In the genomic region with DNA sequence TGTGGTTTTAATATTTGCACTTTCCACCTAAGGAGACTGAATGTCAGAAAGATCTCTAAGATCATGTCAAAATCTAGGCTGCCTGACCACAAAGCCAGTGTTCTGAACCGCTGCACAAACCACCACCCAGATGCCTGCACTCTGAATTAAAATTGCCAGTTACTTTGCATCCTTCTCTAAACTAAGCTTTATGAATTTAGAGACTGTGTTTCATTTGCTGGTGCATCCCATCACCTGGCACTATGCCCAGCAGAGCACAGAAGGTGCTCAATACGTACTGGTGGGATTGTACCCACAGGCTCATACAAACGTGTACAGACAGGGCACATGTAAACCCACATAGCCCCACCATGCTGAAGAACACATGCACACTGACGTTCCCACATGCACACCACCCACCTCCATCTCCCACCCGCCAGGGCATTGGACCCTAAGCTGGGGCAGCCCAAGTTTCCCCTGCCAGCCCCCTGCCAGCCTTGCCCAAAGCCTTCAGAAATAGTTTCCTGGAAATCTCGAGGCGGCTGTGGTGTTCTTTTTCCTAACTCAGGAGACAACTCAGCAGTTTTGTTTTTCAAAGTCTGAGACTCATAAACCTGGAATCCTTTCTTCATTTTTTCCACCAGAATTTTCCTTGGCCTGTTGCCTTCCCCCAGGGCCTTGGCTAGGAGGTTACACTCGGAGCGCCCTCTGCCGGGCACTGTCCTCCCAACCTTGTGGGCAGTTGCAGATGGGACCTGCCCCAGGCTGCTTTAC, we compare ENCODE assay signal across 8 cellular contexts. TPM values are rescaled to one million over a fixed set of nuclear protein-coding genes. Genes with fewer than 3 reads are reported as not detected.
DNase-seq lines count a peak whose midpoint lies in the region; ATAC-seq, FAIRE-seq and TF ChIP-seq lines count a peak whose summit lies in the region.

No MANE protein-coding gene starts in this region.

- H3K36me3 ChIP-seq in GM06990 (ENCODE audit: control insufficient read depth, insufficient read depth, low read length) (no peaks in the 10 kb centered on the region), keratinocyte (ENCODE audit: control insufficient read depth in 2 of 2, extremely low read depth in 1 of 2, insufficient read depth in 2 of 2, low read length in 2 of 2) (no peaks in the 10 kb centered on the region)

- peak overlapping the region; percentile 93 for H3K27ac ChIP-seq in keratinocyte (ENCODE audit: control insufficient read depth, insufficient read depth, low read length)

- no peaks in the 10 kb centered on the region for H3K79me2 ChIP-seq in keratinocyte (ENCODE audit: control insufficient read depth, insufficient read depth, low read length)

- peak overlapping the region; percentile 91 for H3K4me2 ChIP-seq in keratinocyte (ENCODE audit: control insufficient read depth, extremely low read depth, insufficient read depth, low read depth, low read length)

- ATAC-seq in HG02973 (IDR thresholded peaks at IDR 0.05; ENCODE audit: unreplicated experiment) (peak; percentile 39), HG03521 (IDR thresholded peaks at IDR 0.05; ENCODE audit: unreplicated experiment) (no peak)

- H3K27me3 ChIP-seq in GM06990 (replicated peaks; ENCODE audit: control insufficient read depth, insufficient read depth, low read length), result no peaks in the 10 kb centered on the region
- H3K27me3 ChIP-seq in keratinocyte (ENCODE audit: control insufficient read depth, extremely low read depth, insufficient read depth, low read length), result no peaks in the 10 kb centered on the region

- peak; percentile 20 for FAIRE-seq in keratinocyte (lab: Jason Lieb, UNC)

- peak overlapping the region; percentile 24; the same call in 1 of the 2 replicates for H3K4me3 ChIP-seq in GM06990 (replicated peaks; ENCODE audit: low read depth, low read length)
- peak overlapping the region; percentile 14 to 49 for H3K4me3 ChIP-seq in cardiac fibroblast (replicated peaks in 1 of 2; ENCODE audit: low read depth in 2 of 2, low read length in 2 of 2)
- H3K4me3 ChIP-seq in keratinocyte (ENCODE audit: control insufficient read depth in 2 of 3, extremely low read depth in 1 of 3, insufficient read depth in 2 of 3, low read depth in 1 of 3, low read length in 3 of 3), result peak overlapping the region; percentile 18 to 63 (median 53)

- DNase-seq in GM06990 (ENCODE audit: extremely low read depth, insufficient read length) (peak; percentile 73), NCI-H226 (peak; percentile 88), cardiac fibroblast (ENCODE audit: low read depth in 2 of 2) (peak; percentile 97 to 98), keratinocyte (ENCODE audit: low read depth, low spot score) (peak; percentile 78)
- DNase-seq in activated CD4-positive, CD25-positive, alpha-beta regulatory T cell (lab: John Stamatoyannopoulos, UW), result peak; percentile 77 to 90 (median 81)
- DNase-seq in stimulated activated CD4-positive, alpha-beta T cell treated with anti-CD3 and anti-CD28 coated beads, Interleukin-15, amount 100 ng/mL, for 1 hour (ENCODE audit: low read depth in 1 of 2, low spot score in 1 of 2), result peak; percentile 79 to 86

- TF ChIP-seq CTCF in GM06990 (IDR thresholded peaks at IDR 0.05; ENCODE audit: insufficient read depth, low read length, poor library complexity, severe bottlenecking), result peak; percentile 90
- TF ChIP-seq CTCF in cardiac fibroblast (IDR thresholded peaks at IDR 0.05; ENCODE audit: low read depth, low read length), result peak; percentile 95
- peak; percentile 83 to 98 (median 94) for TF ChIP-seq CTCF in keratinocyte (optimal IDR thresholded peaks at IDR 0.05 in 1 of 3, IDR thresholded peaks at IDR 0.05 in 1 of 3, conservative IDR thresholded peaks at IDR 0.05 in 1 of 3; ENCODE audit: extremely low read depth in 1 of 3, insufficient read depth in 2 of 3, low read length in 3 of 3)

- no peaks in the 10 kb centered on the region for H3K9me1 ChIP-seq in keratinocyte (ENCODE audit: control insufficient read depth, extremely low read depth, insufficient read depth, low read length)

- H2AFZ ChIP-seq in keratinocyte (ENCODE audit: control insufficient read depth, low read length), result peak overlapping the region; percentile 91

- H4K20me1 ChIP-seq in keratinocyte (ENCODE audit: control insufficient read depth, extremely low read depth, insufficient read depth, low read length), result no peaks in the 10 kb centered on the region

- H3K4me1 ChIP-seq in keratinocyte (ENCODE audit: control insufficient read depth, extremely low read depth, insufficient read depth, low read length), result peaks cover 41% of the 10 kb centered on the region

- H3K9ac ChIP-seq in keratinocyte (ENCODE audit: control insufficient read depth, extremely low read depth, insufficient read depth, low read length), result peak overlapping the region; percentile 79

- dilution Hi-C loops in keratinocyte (cut with MboI; ENCODE audit: extremely low pct_ligation_motif_present, low sequenced_read_pairs), result no loop called here

- no peaks in the 10 kb centered on the region for H3K9me3 ChIP-seq in keratinocyte (ENCODE audit: control insufficient read depth, low read depth, low read length)

RNA-seq across cellular contexts. Expression of gene TRAF1, which starts 9.6 kb away (rescaled TPM):
- 0.71 to 2.5 TPM (median 1.2 TPM) in 3 replicates for polyA plus RNA-seq in keratinocyte
- polyA plus RNA-seq in keratinocyte (2011; ENCODE audit: low read depth), result 1.1 TPM
- 0.26 and 0.43 TPM in 2 replicates for polyA plus RNA-seq in keratinocyte (2011; cell fraction: cytosol; rRNA removed)
- polyA plus RNA-seq in keratinocyte (2011; cell fraction: nucleus; rRNA removed), result 9.9 and 11.7 TPM in 2 replicates
- polyA plus RNA-seq in keratinocyte (2012; ENCODE audit: low replicate concordance), result 0.54 and 1.9 TPM in 2 replicates
- 0.43 to 1.2 TPM (median 1.1 TPM) in 3 replicates for polyA minus RNA-seq in keratinocyte
- polyA minus RNA-seq in keratinocyte (2011; cell fraction: cytosol; rRNA and poly(A)+ RNA removed), result 0.58 TPM
- polyA minus RNA-seq in keratinocyte (2011; cell fraction: nucleus; rRNA and poly(A)+ RNA removed), result 1.3 and 2.0 TPM in 2 replicates

RNA-seq across cellular contexts. Expression of gene PHF19, which starts 59.2 kb away (rescaled TPM):
- 7.3 to 31.4 TPM (median 11.7 TPM) in 3 replicates for polyA plus RNA-seq in keratinocyte
- 5.5 TPM for polyA plus RNA-seq in keratinocyte (2011; ENCODE audit: low read depth)
- 10.0 and 13.5 TPM in 2 replicates for polyA plus RNA-seq in keratinocyte (2011; cell fraction: cytosol; rRNA removed)
- polyA plus RNA-seq in keratinocyte (2011; cell fraction: nucleus; rRNA removed), result 8.5 and 9.0 TPM in 2 replicates
- polyA plus RNA-seq in keratinocyte (2012; ENCODE audit: low replicate concordance), result 4.6 and 24.5 TPM in 2 replicates
- polyA minus RNA-seq in keratinocyte, result 7.7 to 63.6 TPM (median 20.9 TPM) in 3 replicates
- 18.2 TPM for polyA minus RNA-seq in keratinocyte (2011; cell fraction: cytosol; rRNA and poly(A)+ RNA removed)
- 4.7 and 5.7 TPM in 2 replicates for polyA minus RNA-seq in keratinocyte (2011; cell fraction: nucleus; rRNA and poly(A)+ RNA removed)
